ENCODE assay signal across 8 cellular contexts in genomic region chr10:987906-988666, GRCh38. TPM values are rescaled to one million over a fixed set of nuclear protein-coding genes. Genes with fewer than 3 reads are reported as not detected.
DNase-seq lines count a peak whose midpoint lies in the region; ATAC-seq and TF ChIP-seq lines count a peak whose summit lies in the region.

TSS of gene GTPBP4 (plus strand) at chr10:988434. CDS start at chr10:988480, 46 bp downstream.

- TF ChIP-seq CTCF in BE2C (IDR thresholded peaks at IDR 0.05; ENCODE audit: low read depth, low read length), result peak; percentile 11; the same call in 1 of the 2 replicates

- H3K36me3 ChIP-seq in BE2C, result peaks cover 19% of the 10 kb centered on the region

- no peaks in the 10 kb centered on the region for H3K9me3 ChIP-seq in BE2C

- H3K27ac ChIP-seq in cingulate gyrus (ENCODE audit: low read depth, low read length), result peak within 1 kb of the TSS; percentile 57

- peak within 1 kb of the TSS; percentile 100 for H3K4me3 ChIP-seq in BE2C (ENCODE audit: low read depth, low read length)

- peak; percentile 97 for ATAC-seq in HG03432 (IDR thresholded peaks at IDR 0.05; ENCODE audit: unreplicated experiment)

- DNase-seq in BE2C (peak; percentile 95), NCI-H460 (ENCODE audit: extremely low read depth, low read depth) (peak; percentile 90), kidney tubule cell (ENCODE audit: low spot score) (peak; percentile 97)
- peak; percentile 96 to 97 for DNase-seq in activated CD4-positive, alpha-beta T cell treated with anti-CD3 and anti-CD28 coated beads for 4 hours
- peak; percentile 90 to 96 (median 96) for DNase-seq in stimulated activated CD4-positive, alpha-beta T cell treated with anti-CD3 and anti-CD28 coated beads, Interleukin-1b, Interleukin-23, amount 100 ng/mL, for 24 hours (ENCODE audit: low read depth in 4 of 4, low spot score in 1 of 4)

- H3K27me3 ChIP-seq in BE2C, result no peaks in the 10 kb centered on the region

- H3K4me1 ChIP-seq in BE2C, result no peaks in the 10 kb centered on the region

- peak; percentile 79 for TF ChIP-seq POLR2A in GM19099 (IDR thresholded peaks at IDR 0.05; ENCODE audit: extremely low read depth, insufficient read length, low read depth)

RNA-seq across cellular contexts. Expression of gene GTPBP4, which starts in this region (rescaled TPM):
- 153 TPM for polyA plus RNA-seq in BE2C (2012; ENCODE audit: insufficient read depth, insufficient read length, low read depth)
- total RNA-seq in NCI-H460 (2014; rRNA removed; shearing (Covaris generic)), result 71.4 and 99.0 TPM in 2 replicates
- 44.5 and 65.0 TPM in 2 replicates for polyA plus RNA-seq in NCI-H460 (2014; cell fraction: nucleus; rRNA removed)

Comparison
In these comparisons a context has a peak if more than half of its experiments do, and no peak if none do; other contexts are left out.
1. Peak in every context shown above with its lines: DNase-seq, ATAC-seq, H3K4me3 ChIP-seq and H3K27ac ChIP-seq.